ENCODE assay signal across 8 cellular contexts in genomic region chr9:32524558-32525461, GRCh38. TPM values are rescaled to one million over a fixed set of nuclear protein-coding genes. Genes with fewer than 3 reads are reported as not detected.
DNase-seq lines count a peak whose midpoint lies in the region; ATAC-seq, FAIRE-seq and TF ChIP-seq lines count a peak whose summit lies in the region.

No MANE protein-coding gene starts in this region.

- peak overlapping the region; percentile 93 to 95 for H3K27ac Mint-ChIP-seq in stimulated activated naive CD8-positive, alpha-beta T cell treated with anti-CD3 and anti-CD28 coated beads, Interleukin-15, amount 100 ng/mL, for 72 hours

- no peak for TF ChIP-seq POLR2A in adrenal gland (IDR thresholded peaks at IDR 0.05)

- peak; percentile 30 for DNase-seq in stimulated activated CD4-positive, alpha-beta T cell treated with anti-CD3 and anti-CD28 coated beads, Interleukin-15, amount 100 ng/mL, for 24 hours
- DNase-seq in stimulated activated CD4-positive, alpha-beta T cell treated with anti-CD3 and anti-CD28 coated beads, Interleukin-4, amount 100 ng/mL, for 1 hour: no peak
- DNase-seq in NCI-H146 treated with DMSO at 0.1 percent for 48 hours (lab: John Stamatoyannopoulos, UW; ENCODE audit: unreplicated experiment) (peak; percentile 88), adrenal gland (no peak), kidney (no peak), NCI-H128 (lab: John Stamatoyannopoulos, UW; ENCODE audit: unreplicated experiment) (no peak), RPMI8226 (no peak)
- peak; percentile 12 to 16 for DNase-seq in stimulated activated naive CD8-positive, alpha-beta T cell treated with anti-CD3 and anti-CD28 coated beads, Interleukin-15, amount 100 ng/mL, for 72 hours

- no peaks in the 10 kb centered on the region for H3K36me3 ChIP-seq in adrenal gland (replicated peaks in 1 of 2)
- no peaks in the 10 kb centered on the region for H3K36me3 ChIP-seq in kidney (ENCODE audit: control insufficient read depth in 1 of 2, insufficient read depth in 2 of 2, low read length in 2 of 2)

- H3K4me1 Mint-ChIP-seq in stimulated activated naive CD8-positive, alpha-beta T cell treated with anti-CD3 and anti-CD28 coated beads, Interleukin-15, amount 100 ng/mL, for 72 hours: peaks cover 30% of the 10 kb centered on the region

- H3K4me3 Mint-ChIP-seq in stimulated activated naive CD8-positive, alpha-beta T cell treated with anti-CD3 and anti-CD28 coated beads, Interleukin-15, amount 100 ng/mL, for 72 hours: peak overlapping the region; percentile 88 to 97

- H3K4me3 ChIP-seq in adrenal gland: peak overlapping the region in 3 of 4 donors; percentile 5 to 72 (median 69)
- H3K4me3 ChIP-seq in kidney (ENCODE audit: low read length in 2 of 2): peak overlapping the region; percentile 88 to 96

- H3K27ac ChIP-seq in adrenal gland (peak overlapping the region in 2 of 5 donors; percentile 86 to 90), kidney (ENCODE audit: low read depth in 2 of 2, low read length in 2 of 2) (peak overlapping the region in 1 of 2 donors; percentile 73)

- peaks cover 10 to 13% of the 10 kb centered on the region in 2 donors for H3K9me3 Mint-ChIP-seq in stimulated activated naive CD8-positive, alpha-beta T cell treated with anti-CD3 and anti-CD28 coated beads, Interleukin-15, amount 100 ng/mL, for 72 hours

- H3K27me3 ChIP-seq in adrenal gland: no peaks in the 10 kb centered on the region

- peak; percentile 53 for ATAC-seq in stimulated activated naive CD8-positive, alpha-beta T cell treated with anti-CD3 and anti-CD28 coated beads, Interleukin-15, amount 100 ng/mL, for 72 hours

- H3K9me3 ChIP-seq in adrenal gland (replicated peaks in 1 of 3): no peaks in the 10 kb centered on the region
- H3K9me3 ChIP-seq in kidney (ENCODE audit: control insufficient read depth in 1 of 2, low read length in 2 of 2): no peaks in the 10 kb centered on the region

- H3K9ac ChIP-seq in kidney (ENCODE audit: low read length in 2 of 2): peak overlapping the region; percentile 6 to 83

- TF ChIP-seq CTCF in adrenal gland (IDR thresholded peaks at IDR 0.05) (no peak), kidney (IDR thresholded peaks at IDR 0.05; ENCODE audit: borderline replicate concordance, extremely low read depth, insufficient read depth) (no peak)

- H3K27me3 Mint-ChIP-seq in stimulated activated naive CD8-positive, alpha-beta T cell treated with anti-CD3 and anti-CD28 coated beads, Interleukin-15, amount 100 ng/mL, for 72 hours: no peaks in the 10 kb centered on the region

- 66 to 75% (median 70%) methylated on average over 27 of the region's 27 CpGs for WGBS in adrenal gland, 4 donors

- H3K4me1 ChIP-seq in adrenal gland (replicated peaks in 1 of 2) (peaks cover 5 to 20% of the 10 kb centered on the region in 2 donors), kidney (ENCODE audit: control insufficient read depth in 1 of 2, insufficient read depth in 1 of 2, low read depth in 1 of 2, low read length in 2 of 2) (peaks cover 3 to 7% of the 10 kb centered on the region in 2 donors)

- intact Hi-C loops in adrenal gland (cut with DNase I): no loop called here
- intact Hi-C loops in kidney (cut with DNase I): no loop called here

- no peak for FAIRE-seq in kidney (lab: Jason Lieb, UNC)

RNA-seq across cellular contexts. Expression of gene RIGI, which starts 1.2 kb away (rescaled TPM):
- total RNA-seq in adrenal gland (10 to 100 TPM in 2 of 8 donors, 1 to 10 TPM in 6; 6.3 to 13.2 (median 7.9) TPM), kidney (13.1 TPM)
- polyA plus RNA-seq in adrenal gland (10 to 100 TPM in 1 of 3 donors, 1 to 10 TPM in 2; 4.4 to 10.9 (median 4.8) TPM), kidney (ENCODE audit: insufficient read depth, low read depth, low replicate concordance) (5.0 TPM)

RNA-seq across cellular contexts. Expression of gene SMIM27, which starts 27.3 kb away (rescaled TPM):
- total RNA-seq in adrenal gland: 10 to 100 TPM in 5 of 8 donors, 1 to 10 TPM in 3; 2.6 to 34.3 (median 18.3) TPM
- polyA plus RNA-seq in adrenal gland: 10 to 100 TPM; 16.4 to 17.4 (median 17.2) TPM
- 14.6 TPM for total RNA-seq in kidney
- polyA plus RNA-seq in kidney (ENCODE audit: insufficient read depth, low read depth, low replicate concordance): 36.9 TPM

RNA-seq across cellular contexts. Expression of gene TOPORS, which starts 27.6 kb away (rescaled TPM):
- total RNA-seq in adrenal gland (10 to 100 TPM; 12.5 to 20.9 (median 15.9) TPM), kidney (15.6 TPM)
- polyA plus RNA-seq in adrenal gland (10 to 100 TPM in 1 of 3 donors, 1 to 10 TPM in 2; 7.6 to 24.7 (median 9.8) TPM), kidney (ENCODE audit: insufficient read depth, low read depth, low replicate concordance) (8.1 TPM)

RNA-seq across cellular contexts. Expression of gene NDUFB6, which starts 48.1 kb away (rescaled TPM):
- 10 to 100 TPM; 30.5 to 76.9 (median 54.1) TPM for total RNA-seq in adrenal gland
- 10 to 100 TPM; 23.2 to 32.4 (median 31.1) TPM for polyA plus RNA-seq in adrenal gland
- 47.6 TPM for total RNA-seq in kidney
- 132 TPM for polyA plus RNA-seq in kidney (ENCODE audit: insufficient read depth, low read depth, low replicate concordance)

Comparison
In these comparisons a context has a peak if more than half of its experiments do, and no peak if none do; other contexts are left out.
1. DNase-seq: peak in stimulated activated CD4-positive, alpha-beta T cell treated with anti-CD3 and anti-CD28 coated beads, Interleukin-15, amount 100 ng/mL, for 24 hours (single experiment), NCI-H146 treated with DMSO at 0.1 percent for 48 hours (single experiment) and stimulated activated naive CD8-positive, alpha-beta T cell treated with anti-CD3 and anti-CD28 coated beads, Interleukin-15, amount 100 ng/mL, for 72 hours (2 of 2); none in stimulated activated CD4-positive, alpha-beta T cell treated with anti-CD3 and anti-CD28 coated beads, Interleukin-4, amount 100 ng/mL, for 1 hour (single experiment), adrenal gland (0 of 7), kidney (single experiment), NCI-H128 (single experiment) and RPMI8226 (single experiment).